ENCODE assay signal across 7 cellular contexts in genomic region chr3:12869025-12869695, GRCh38. TPM values are rescaled to one million over a fixed set of nuclear protein-coding genes. Genes with fewer than 3 reads are reported as not detected.
A peak's percentile ranks its signal among the peaks of the same experiment; 100 is the strongest.
DNase-seq lines count a peak whose midpoint lies in the region; ATAC-seq, FAIRE-seq and TF ChIP-seq lines count a peak whose summit lies in the region.

No MANE protein-coding gene starts in this region.

- no peak for TF ChIP-seq CTCF in activated CD8-positive, alpha-beta T cell treated with anti-CD3 and anti-CD28 coated beads for 36 hours (IDR thresholded peaks at IDR 0.05)
- TF ChIP-seq CTCF in heart right ventricle (IDR thresholded peaks at IDR 0.05) (no peak), tibial artery (IDR thresholded peaks at IDR 0.05) (no peak)

- no peak for FAIRE-seq in GM19239 (lab: Jason Lieb, UNC)

- 15 to 17% methylated on average over 26 to 28 of the region's 28 CpGs for WGBS in heart right ventricle, 2 donors

- CTCF ChIA-PET in activated CD8-positive, alpha-beta T cell treated with anti-CD3 and anti-CD28 coated beads for 36 hours (lab: Charles Lee) = interaction anchor here (1.3 to 2.7 kb wide), 8 partner anchors 9 to 28 kb away, joined by 3 to 36 read pairs (median 10); partner anchors contain the start of gene RPL32

- peak; percentile 67 for DNase-seq in GM19239 (ENCODE audit: insufficient read length, low spot score)
- DNase-seq in activated CD8-positive, alpha-beta T cell treated with anti-CD3 and anti-CD28 coated beads for 36 hours = peak; percentile 61
- DNase-seq in heart right ventricle = peak; percentile 36 to 61
- DNase-seq in stimulated activated CD4-positive, alpha-beta T cell treated with anti-CD3 and anti-CD28 coated beads, Interleukin-12 subunit alpha, Interleukin-12 subunit beta, amount 100 ng/mL, for 4 hours = peak; percentile 31
- no peak for DNase-seq in tibial artery
- no peak for DNase-seq in SKM-1 (lab: John Stamatoyannopoulos, UW; ENCODE audit: unreplicated experiment)

- H3K9me3 Mint-ChIP-seq in activated CD8-positive, alpha-beta T cell treated with anti-CD3 and anti-CD28 coated beads for 36 hours = peaks cover 5% of the 10 kb centered on the region

- ATAC-seq in HG03095 (IDR thresholded peaks at IDR 0.05; ENCODE audit: unreplicated experiment) = peak; percentile 66
- peak; percentile 60 for ATAC-seq in activated CD8-positive, alpha-beta T cell treated with anti-CD3 and anti-CD28 coated beads for 36 hours
- peak; percentile 45 to 74 (median 68) for ATAC-seq in heart right ventricle

- H3K4me3 ChIP-seq in heart right ventricle = peak overlapping the region in 8 of 10 donors; percentile 14 to 42 (median 32)
- peak overlapping the region in 1 of 2 donors; percentile 7 for H3K4me3 ChIP-seq in tibial artery

- H3K27me3 ChIP-seq in heart right ventricle = peaks cover 0 to 16% (median 0%) of the 10 kb centered on the region in 7 donors
- H3K27me3 ChIP-seq in tibial artery = peaks cover 0 to 10% of the 10 kb centered on the region in 2 donors

- H3K27ac ChIP-seq in heart right ventricle = no peak overlapping the region
- no peak overlapping the region for H3K27ac ChIP-seq in tibial artery

- H3K4me1 ChIP-seq in heart right ventricle (peaks cover 0 to 15% (median 11%) of the 10 kb centered on the region in 9 donors), tibial artery (peaks cover 0 to 13% (median 6%) of the 10 kb centered on the region in 4 donors)

- H3K9me3 ChIP-seq in heart right ventricle (peaks cover 0 to 14% (median 3%) of the 10 kb centered on the region in 11 donors), tibial artery (no peaks in the 10 kb centered on the region)

- H3K4me1 Mint-ChIP-seq in activated CD8-positive, alpha-beta T cell treated with anti-CD3 and anti-CD28 coated beads for 36 hours (ENCODE audit: low read depth) = peaks cover 6% of the 10 kb centered on the region

- H3K36me3 ChIP-seq in heart right ventricle = no peaks in the 10 kb centered on the region
- H3K36me3 ChIP-seq in tibial artery = no peaks in the 10 kb centered on the region

- POLR2A ChIA-PET in activated CD8-positive, alpha-beta T cell treated with anti-CD3 and anti-CD28 coated beads for 36 hours (lab: Charles Lee) = interaction anchor here (0.8 to 2.7 kb wide), 2 partner anchors 28 to 36 kb away, joined by 3 to 7 read pairs; partner anchors contain the start of gene RPL32

- intact Hi-C loops in activated CD8-positive, alpha-beta T cell treated with anti-CD3 and anti-CD28 coated beads for 36 hours (cut with micrococcal nuclease) = no loop called here
- intact Hi-C loops in heart right ventricle (cut with DNase I) (loop anchor here in 9 of 10 donors (2.0 to 10.0 kb wide), 8 partner anchors 22 to 776 kb away; no protein-coding TSS in a partner anchor), tibial artery (cut with DNase I; ENCODE audit: low total_unique reads) (loop anchor here (5.0 kb wide), 1 partner anchor 123 kb away; no protein-coding TSS in a partner anchor)

- H3K36me3 Mint-ChIP-seq in activated CD8-positive, alpha-beta T cell treated with anti-CD3 and anti-CD28 coated beads for 36 hours (ENCODE audit: low read depth) = no peaks in the 10 kb centered on the region

- H3K4me3 Mint-ChIP-seq in activated CD8-positive, alpha-beta T cell treated with anti-CD3 and anti-CD28 coated beads for 36 hours = no peak overlapping the region

- H3K27me3 Mint-ChIP-seq in activated CD8-positive, alpha-beta T cell treated with anti-CD3 and anti-CD28 coated beads for 36 hours = peaks cover 9% of the 10 kb centered on the region

- H3K27ac Mint-ChIP-seq in activated CD8-positive, alpha-beta T cell treated with anti-CD3 and anti-CD28 coated beads for 36 hours = no peak overlapping the region

RNA-seq across cellular contexts. Expression of gene RPL32, which starts 27.8 kb away (rescaled TPM):
- 1,000 to 10,000 TPM; 2,861 to 2,981 TPM for total RNA-seq in activated CD8-positive, alpha-beta T cell treated with anti-CD3 and anti-CD28 coated beads for 36 hours
- total RNA-seq in heart right ventricle = 1,000 to 10,000 TPM in 2 of 10 donors, 100 to 1,000 TPM in 8; 827 to 1,102 (median 884) TPM
- 1,000 to 10,000 TPM; 1,113 to 2,488 TPM for polyA plus RNA-seq in heart right ventricle

Comparison
In these comparisons a context has a peak if more than half of its experiments do, and no peak if none do; other contexts are left out.
1. DNase-seq: peak in GM19239 (single experiment), activated CD8-positive, alpha-beta T cell treated with anti-CD3 and anti-CD28 coated beads for 36 hours (single experiment), heart right ventricle (2 of 2) and stimulated activated CD4-positive, alpha-beta T cell treated with anti-CD3 and anti-CD28 coated beads, Interleukin-12 subunit alpha, Interleukin-12 subunit beta, amount 100 ng/mL, for 4 hours (single experiment); none in tibial artery (0 of 2) and SKM-1 (single experiment).
2. Peak in every context shown above with its lines, with median percentiles within 50 percentile points of each other: ATAC-seq.